In genomic region chr9:77834898-77835505, GRCh38 we compare ENCODE assay signal across 15 cellular contexts.
DNase-seq lines count a peak whose midpoint lies in the region; FAIRE-seq and TF ChIP-seq lines count a peak whose summit lies in the region.
"Had no signal": no experiment of that assay in that cellular context is flagged by ENCODE, and none has a peak within 500 bp of the region (broad histone marks: within the 10 kb centered on the region; RNA-seq: fewer than 3 reads in every experiment).

No MANE protein-coding gene starts in this region.

- H2AFZ ChIP-seq in H1 (ENCODE audit: low read length) (no peak overlapping the region), trophoblast cell (ENCODE audit: insufficient read depth, low read length, poor library complexity) (no peak overlapping the region)

- TF ChIP-seq EP300 in H1 (IDR thresholded peaks at IDR 0.05; ENCODE audit: borderline replicate concordance in 1 of 2, low read depth in 2 of 2, low read length in 2 of 2) = no peak

- FAIRE-seq in H54 (lab: Jason Lieb, UNC) = peak; percentile 95
- peak; percentile 30 for FAIRE-seq in RCC 7860 (lab: Jason Lieb, UNC)
- no peak for FAIRE-seq in H1 (lab: Jason Lieb, UNC)

- no peak overlapping the region for H3K4me2 ChIP-seq in H1 (ENCODE audit: insufficient read depth in 1 of 2, low read depth in 2 of 2, low read length in 2 of 2)
- no peak overlapping the region for H3K4me2 ChIP-seq in trophoblast cell (ENCODE audit: low read length)

- no peak overlapping the region for H2BK15ac ChIP-seq in H1 (ENCODE audit: low read length)

- DNase-seq in H54 (ENCODE audit: insufficient read length, low spot score) (no peak), RCC 7860 (ENCODE audit: low spot score) (no peak), H1 (ENCODE audit: low read depth in 1 of 2, low spot score in 2 of 2) (no peak), trophoblast cell (no peak), middle frontal gyrus (ENCODE audit: extremely low spot score, low spot score) (no peak), left ventricle myocardium inferior (no peak), glomerular visceral epithelial cell (ENCODE audit: extremely low spot score) (no peak)
- DNase-seq: ACHN; CD4-positive, alpha-beta T cell; Kasumi-1; NCI-H1436; NCI-H2107; NCI-H345; NCI-H69; NK-92 treated with Interleukin-12 subunit alpha and Interleukin-12 subunit beta, amount 100 ng/mL, for 24 hours had no signal

- H3K9me3 ChIP-seq in H1 (ENCODE audit: insufficient read depth in 2 of 2, low read depth in 1 of 2, low read length in 1 of 2) (no peaks in the 10 kb centered on the region), trophoblast cell (ENCODE audit: insufficient read depth, low read depth, low read length) (no peaks in the 10 kb centered on the region), left ventricle myocardium inferior (replicated peaks) (no peaks in the 10 kb centered on the region)

- intact Hi-C loops in left ventricle myocardium inferior (cut with micrococcal nuclease) = no loop called here

- H3K4ac ChIP-seq in H1 (replicated peaks; ENCODE audit: insufficient read length, low read depth, low read length) (no peak overlapping the region), trophoblast cell (ENCODE audit: low read depth, low read length) (no peak overlapping the region)

- TF ChIP-seq RAD21 in H1 (IDR thresholded peaks at IDR 0.05 in 1 of 2, conservative IDR thresholded peaks at IDR 0.05 in 1 of 2; ENCODE audit: low read depth in 2 of 2, low read length in 2 of 2) = no peak

- H3K27ac ChIP-seq in H1 (ENCODE audit: low read depth, low read length) = no peak overlapping the region
- no peak overlapping the region for H3K27ac ChIP-seq in trophoblast cell (ENCODE audit: low read depth, low read length)
- H3K27ac ChIP-seq in left ventricle myocardium inferior (replicated peaks) = no peak overlapping the region

- no peak overlapping the region for H4K8ac ChIP-seq in H1 (ENCODE audit: extremely low read depth, insufficient read depth, low read length)
- H4K8ac ChIP-seq in trophoblast cell (ENCODE audit: low read depth, low read length) = no peak overlapping the region

- H2BK5ac ChIP-seq in H1 (ENCODE audit: low read depth, low read length) (no peak overlapping the region), trophoblast cell (ENCODE audit: low read depth, low read length, poor library complexity) (no peak overlapping the region)

- H3K23ac ChIP-seq in H1 (ENCODE audit: insufficient read length) (peak overlapping the region; percentile 83), trophoblast cell (ENCODE audit: low read length) (peak overlapping the region; percentile 25)

- CTCF ChIA-PET in H1 (lab: Charles Lee; ENCODE audit: partially characterized antibody) = interaction anchor here (0.7 to 1.3 kb wide), 2 partner anchors 9 to 201 kb away, joined by 3 read pairs; no protein-coding TSS in a partner anchor

- H3K14ac ChIP-seq in H1 (ENCODE audit: insufficient read length) = no peak overlapping the region
- no peak overlapping the region for H3K14ac ChIP-seq in trophoblast cell (ENCODE audit: low read length)

- TF ChIP-seq CTCF in H1 (IDR thresholded peaks at IDR 0.05; ENCODE audit: control extremely low read depth in 1 of 3, insufficient read depth in 1 of 3, low read depth in 1 of 3, low read length in 3 of 3) = no peak
- no peak for TF ChIP-seq CTCF in left ventricle myocardium inferior (IDR thresholded peaks at IDR 0.05; ENCODE audit: borderline replicate concordance)

- H4K12ac ChIP-seq in trophoblast cell (ENCODE audit: low read depth, low read length) = no peak overlapping the region

- no peak overlapping the region for H2BK12ac ChIP-seq in H1 (ENCODE audit: low read depth, low read length)
- H2BK12ac ChIP-seq in trophoblast cell (ENCODE audit: low read length) = no peak overlapping the region

- H3K79me1 ChIP-seq in H1 (ENCODE audit: low read depth, low read length) (peaks cover 2% of the 10 kb centered on the region; the same call in 1 of the 2 replicates), trophoblast cell (ENCODE audit: low read length) (no peaks in the 10 kb centered on the region)

- POLR2A ChIA-PET in H1 (lab: Charles Lee; ENCODE audit: partially characterized antibody) = no interaction called here

- no peaks in the 10 kb centered on the region for H3K79me2 ChIP-seq in H1 (ENCODE audit: control insufficient read depth in 1 of 2, insufficient read depth in 2 of 2, low read length in 2 of 2)
- H3K79me2 ChIP-seq in trophoblast cell (ENCODE audit: control insufficient read depth, insufficient read depth, low read length, poor library complexity) = no peaks in the 10 kb centered on the region

- H3K4me1 ChIP-seq in H1 (replicated peaks in 1 of 4; ENCODE audit: control insufficient read depth in 3 of 4, insufficient read depth in 4 of 4, low read length in 3 of 4) (no peaks in the 10 kb centered on the region), trophoblast cell (ENCODE audit: control insufficient read depth in 1 of 2, insufficient read depth in 2 of 2, low read length in 2 of 2) (no peaks in the 10 kb centered on the region), left ventricle myocardium inferior (peaks cover 38% of the 10 kb centered on the region)

- H3K27me3 ChIP-seq in H1 (replicated peaks in 1 of 4; ENCODE audit: control insufficient read depth in 3 of 4, extremely low read depth in 1 of 4, insufficient read depth in 3 of 4, low read length in 3 of 4) (no peaks in the 10 kb centered on the region), trophoblast cell (ENCODE audit: insufficient read depth, low read length) (no peaks in the 10 kb centered on the region), left ventricle myocardium inferior (ENCODE audit: low read depth) (no peaks in the 10 kb centered on the region)

- no peaks in the 10 kb centered on the region for H4K20me1 ChIP-seq in H1 (replicated peaks in 1 of 2; ENCODE audit: control insufficient read depth in 1 of 2, insufficient read depth in 2 of 2, low read length in 2 of 2)

- no peaks in the 10 kb centered on the region for H3K23me2 ChIP-seq in H1 (ENCODE audit: low read depth, low read length)

- H3K36me3 ChIP-seq in H1 (ENCODE audit: control insufficient read depth in 2 of 4, insufficient read depth in 4 of 4, low read length in 3 of 4) (no peaks in the 10 kb centered on the region), trophoblast cell (ENCODE audit: control insufficient read depth in 1 of 2, insufficient read depth in 2 of 2, low read length in 2 of 2) (no peaks in the 10 kb centered on the region), left ventricle myocardium inferior (no peaks in the 10 kb centered on the region)

- H2BK20ac ChIP-seq in H1 (ENCODE audit: low read length) = no peak overlapping the region

- no peak overlapping the region for H3K56ac ChIP-seq in H1 (replicated peaks; ENCODE audit: insufficient read length, low read depth, low read length)

- H3K18ac ChIP-seq in H1 (ENCODE audit: extremely low read depth, low read length) (no peak overlapping the region), trophoblast cell (ENCODE audit: low read length) (peak overlapping the region; percentile 23)

- H2BK120ac ChIP-seq in H1 (replicated peaks; ENCODE audit: low read depth, low read length) = no peak overlapping the region
- H2BK120ac ChIP-seq in trophoblast cell (ENCODE audit: insufficient read depth, low read length, poor library complexity) = no peak overlapping the region

- H3K9ac ChIP-seq in H1 (replicated peaks in 1 of 4; ENCODE audit: extremely low read depth in 1 of 4, low read depth in 3 of 4, low read length in 3 of 4) = peak overlapping the region in 1 of 4 experiments; percentile 28; a peak in 1 of 7 replicates
- no peak overlapping the region for H3K9ac ChIP-seq in trophoblast cell (ENCODE audit: low read length)

- H3K4me3 ChIP-seq in H1 (ENCODE audit: extremely low read depth in 1 of 4, insufficient read depth in 2 of 4, low read depth in 3 of 4, low read length in 4 of 4) (no peak overlapping the region), trophoblast cell (ENCODE audit: low read depth, low read length) (no peak overlapping the region), left ventricle myocardium inferior (no peak overlapping the region)

- WGBS in H1 (ENCODE audit: extremely low coverage in 1 of 2, insufficient coverage in 1 of 2, insufficient read length in 1 of 2, insufficient replicate concordance in 2 of 2, low coverage in 1 of 2, low lambda C conversion rate in 2 of 2, missing lambda C conversion rate in 1 of 2), 2 experiments = 78% methylated on average over 4 of the region's 4 CpGs; no CpG with 5 or more reads in 1 of the 2 experiments
- WGBS in trophoblast cell (ENCODE audit: extremely low coverage, insufficient coverage, insufficient read length) = no CpG with 5 or more reads among the region's 4 CpGs

- no peak overlapping the region for H4K5ac ChIP-seq in H1 (ENCODE audit: insufficient read length, low read depth, low read length)

- TF ChIP-seq POLR2A in H54 (IDR thresholded peaks at IDR 0.05; ENCODE audit: low read depth, low read length) (no peak), H1 (IDR thresholded peaks at IDR 0.05; ENCODE audit: control extremely low read depth in 1 of 2, low read depth in 2 of 2, low read length in 2 of 2) (no peak)

- H2AK5ac ChIP-seq in H1 (ENCODE audit: low read depth, low read length) (no peak overlapping the region), trophoblast cell (ENCODE audit: low read length) (no peak overlapping the region)

- H4K91ac ChIP-seq in H1 (replicated peaks; ENCODE audit: insufficient read length, low read length) (no peak overlapping the region), trophoblast cell (ENCODE audit: low read depth, low read length) (no peak overlapping the region)

TF ChIP-seq in H1, 55 proteins besides CTCF, POLR2A, EP300 and RAD21:
- TF ChIP-seq TBP (IDR thresholded peaks at IDR 0.05; ENCODE audit: low read depth, low read length) (no peak), SIN3A (conservative IDR thresholded peaks at IDR 0.05 in 1 of 2, IDR thresholded peaks at IDR 0.05 in 1 of 2; ENCODE audit: low read depth in 1 of 2, low read length in 2 of 2) (no peak), TAF7 (optimal IDR thresholded peaks at IDR 0.05; ENCODE audit: borderline replicate concordance, low read depth, low read length) (no peak), ZNF274 (IDR thresholded peaks at IDR 0.05; ENCODE audit: borderline replicate concordance, extremely low read depth, low read length) (no peak), KDM1A (IDR thresholded peaks at IDR 0.05; ENCODE audit: borderline replicate concordance, low read length) (no peak), CHD2 (IDR thresholded peaks at IDR 0.05; ENCODE audit: low read length) (no peak), RBBP5 (IDR thresholded peaks at IDR 0.05; ENCODE audit: borderline replicate concordance, low read depth, low read length) (no peak), TEAD4 (IDR thresholded peaks at IDR 0.05; ENCODE audit: low read depth, low read length) (no peak), CTBP2 (IDR thresholded peaks at IDR 0.05; ENCODE audit: borderline replicate concordance, insufficient read depth, insufficient read length, low read length) (no peak), CHD1 (IDR thresholded peaks at IDR 0.05; ENCODE audit: low read depth, low read length) (no peak), FOSL1 (IDR thresholded peaks at IDR 0.05; ENCODE audit: insufficient read depth, low read depth, low read length) (no peak), SP2 (IDR thresholded peaks at IDR 0.05; ENCODE audit: low read length) (no peak)
